Comparison of ENCODE assay signal across 8 cellular contexts in the genomic region with DNA sequence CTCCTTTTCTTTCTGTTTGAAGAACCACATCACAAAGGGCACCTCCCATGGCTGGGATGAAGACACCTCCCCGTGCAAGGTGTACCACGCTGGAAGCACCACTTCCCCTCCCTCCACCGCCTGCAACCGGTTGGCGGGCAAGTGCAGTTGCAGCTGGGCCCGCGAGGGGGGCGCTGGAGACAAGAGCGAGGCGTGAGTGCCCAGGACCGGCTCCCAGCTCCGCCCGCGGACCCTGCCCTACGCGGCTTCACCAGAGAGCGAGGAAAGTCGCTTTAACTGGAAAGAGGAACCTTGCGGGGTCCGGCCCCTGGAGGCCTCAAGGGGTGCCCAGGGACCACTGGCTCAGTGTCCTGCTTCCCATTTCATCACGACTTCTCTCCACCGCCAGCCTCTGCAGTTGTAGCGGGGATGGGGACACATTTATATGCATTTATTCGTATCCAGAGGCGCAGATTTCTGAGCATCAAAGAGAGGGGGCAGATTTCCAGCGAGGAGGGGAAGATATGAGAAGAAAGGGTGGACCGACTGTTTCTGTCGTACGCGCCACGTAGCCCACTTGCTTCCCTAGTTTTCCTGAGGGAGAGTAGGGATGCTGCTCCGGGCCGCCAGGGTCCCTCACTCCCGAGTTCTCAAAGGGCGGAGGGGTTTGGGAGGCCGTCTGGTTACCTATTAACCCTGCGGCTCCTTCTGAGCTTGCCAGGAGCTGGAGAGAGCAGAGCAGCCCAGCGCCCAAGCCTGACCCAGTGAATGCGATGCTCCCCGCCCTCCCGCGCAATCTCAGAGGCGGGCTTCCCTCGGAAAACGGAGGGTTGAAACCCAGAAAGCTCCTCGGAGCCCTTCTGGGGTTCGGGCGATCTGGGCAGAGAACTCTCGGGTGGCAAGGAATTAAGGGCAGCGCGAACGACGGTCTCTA. TPM values are rescaled to one million over a fixed set of nuclear protein-coding genes. Genes with fewer than 3 reads are reported as not detected.
DNase-seq lines count a peak whose midpoint lies in the region; ATAC-seq and TF ChIP-seq lines count a peak whose summit lies in the region.

No MANE protein-coding gene starts in this region.

- intact Hi-C loops in A673 (cut with micrococcal nuclease; ENCODE audit: unreplicated experiment) = no loop called here

- peak overlapping the region; percentile 37 for H3K4me3 ChIP-seq in A673 (ENCODE audit: low read depth, low read length, poor library complexity, severe bottlenecking)

- H3K9me3 ChIP-seq in A673 (ENCODE audit: low read depth, low read length, poor library complexity, severe bottlenecking) = no peaks in the 10 kb centered on the region

- peaks cover 10% of the 10 kb centered on the region for H3K4me1 ChIP-seq in A673 (ENCODE audit: insufficient read depth, low read length, poor library complexity, severe bottlenecking)

- POLR2A ChIA-PET in A673 (lab: Charles Lee; ENCODE audit: low non-redundant PET) = no interaction called here
- POLR2A ChIA-PET in activated CD4-positive, alpha-beta memory T cell treated with anti-CD3 and anti-CD28 coated beads, Interleukin-2, amount 10 ng/mL, durations not matched to agents 7 days and 5 days (lab: Charles Lee) = interaction anchor here (0.9 to 1.1 kb wide), 2 partner anchors 13 to 42 kb away, joined by 3 to 4 read pairs; partner anchors contain the start of gene MSANTD2

- H3K9me3 Mint-ChIP-seq in activated CD4-positive, alpha-beta memory T cell treated with anti-CD3 and anti-CD28 coated beads, Interleukin-2, amount 10 ng/mL, durations not matched to agents 7 days and 5 days = no peaks in the 10 kb centered on the region

- peak; percentile 88 for DNase-seq in A673 (ENCODE audit: low spot score)
- DNase-seq in NCI-H460 (ENCODE audit: extremely low read depth, low read depth) = peak; percentile 44
- DNase-seq in activated CD4-positive, alpha-beta memory T cell treated with anti-CD3 and anti-CD28 coated beads, Interleukin-2, amount 10 ng/mL, durations not matched to agents 7 days and 5 days = peak; percentile 73
- peak; percentile 43 for DNase-seq in effector CD8-positive, alpha-beta T cell (lab: John Stamatoyannopoulos, UW)
- peak; percentile 86 to 87 for DNase-seq in lung microvascular endothelial cell (ENCODE audit: low read depth in 2 of 2)
- DNase-seq in stimulated activated CD8-positive, alpha-beta memory T cell treated with anti-CD3 and anti-CD28 coated beads, Interleukin-2, amount 100 ng/mL, for 1 hour (ENCODE audit: low read depth in 2 of 2) = peak; percentile 28 to 37

- CTCF ChIA-PET in A673 (lab: Charles Lee) = interaction anchor here (0.7 to 1.6 kb wide), 6 partner anchors 12 to 114 kb away, joined by 3 to 19 read pairs (median 4); partner anchors contain the start of genes SIAE and SPA17
- CTCF ChIA-PET in activated CD4-positive, alpha-beta memory T cell treated with anti-CD3 and anti-CD28 coated beads, Interleukin-2, amount 10 ng/mL, durations not matched to agents 7 days and 5 days (lab: Charles Lee) = interaction anchor here (0.7 to 2.7 kb wide), 13 partner anchors 10 to 114 kb away, joined by 3 to 19 read pairs (median 4); partner anchors contain the start of genes NRGN, SIAE and SPA17

- peaks cover 23% of the 10 kb centered on the region for H3K4me1 Mint-ChIP-seq in activated CD4-positive, alpha-beta memory T cell treated with anti-CD3 and anti-CD28 coated beads, Interleukin-2, amount 10 ng/mL, durations not matched to agents 7 days and 5 days

- TF ChIP-seq CTCF in A673 (conservative IDR thresholded peaks at IDR 0.05; ENCODE audit: low read depth, low read length) = peak; percentile 94

- H3K27me3 ChIP-seq in A673 (replicated peaks; ENCODE audit: insufficient read depth, low read depth, low read length, poor library complexity) = no peaks in the 10 kb centered on the region

- BruUV-seq in A673 (replicated peaks; lab: Mats Ljungman, UMichigan) = no TSS peak

- no peaks in the 10 kb centered on the region for H3K36me3 ChIP-seq in A673 (ENCODE audit: insufficient read depth, low read length, poor library complexity, severe bottlenecking)

- no peak overlapping the region for H3K27ac ChIP-seq in A673 (ENCODE audit: low read depth, low read length, poor library complexity, severe bottlenecking)

- no peak overlapping the region for H3K27ac Mint-ChIP-seq in activated CD4-positive, alpha-beta memory T cell treated with anti-CD3 and anti-CD28 coated beads, Interleukin-2, amount 10 ng/mL, durations not matched to agents 7 days and 5 days

- no peaks in the 10 kb centered on the region for H3K36me3 Mint-ChIP-seq in activated CD4-positive, alpha-beta memory T cell treated with anti-CD3 and anti-CD28 coated beads, Interleukin-2, amount 10 ng/mL, durations not matched to agents 7 days and 5 days (ENCODE audit: low read depth)

- peak; percentile 59 for ATAC-seq in GM18502 (IDR thresholded peaks at IDR 0.05; ENCODE audit: poor library complexity, unreplicated experiment)
- ATAC-seq in HG02943 (IDR thresholded peaks at IDR 0.05; ENCODE audit: low read depth, unreplicated experiment) = peak; percentile 45

- peak overlapping the region; percentile 28 for H3K4me3 Mint-ChIP-seq in activated CD4-positive, alpha-beta memory T cell treated with anti-CD3 and anti-CD28 coated beads, Interleukin-2, amount 10 ng/mL, durations not matched to agents 7 days and 5 days

- peaks cover 57% of the 10 kb centered on the region for H3K27me3 Mint-ChIP-seq in activated CD4-positive, alpha-beta memory T cell treated with anti-CD3 and anti-CD28 coated beads, Interleukin-2, amount 10 ng/mL, durations not matched to agents 7 days and 5 days

RNA-seq across cellular contexts. Expression of gene ESAM, which starts 3.5 kb away (rescaled TPM):
- total RNA-seq in A673 (2021) (1.2 and 1.5 TPM in 2 replicates), lung microvascular endothelial cell (8.9 and 35.1 TPM in 2 replicates)
- 0.15 and 0.23 TPM in 2 replicates for total RNA-seq in NCI-H460 (2014; rRNA removed; shearing (Covaris generic))
- 0.17 TPM in 1 of 2 replicates, not detected in the other for polyA plus RNA-seq in NCI-H460 (2014; cell fraction: nucleus; rRNA removed)
- 1 to 10 TPM; 1.0 to 1.6 TPM for total RNA-seq in activated CD4-positive, alpha-beta memory T cell treated with anti-CD3 and anti-CD28 coated beads, Interleukin-2, amount 10 ng/mL, durations not matched to agents 7 days and 5 days

RNA-seq across cellular contexts. Expression of gene VSIG2, which starts 6.6 kb away (rescaled TPM):
- total RNA-seq in A673 (2021) (not detected in 2 replicates), lung microvascular endothelial cell (under 0.01 TPM in 1 of 2 replicates, not detected in the other)
- not detected in 2 replicates for total RNA-seq in NCI-H460 (2014; rRNA removed; shearing (Covaris generic))
- polyA plus RNA-seq in NCI-H460 (2014; cell fraction: nucleus; rRNA removed) = not detected in 2 replicates
- total RNA-seq in activated CD4-positive, alpha-beta memory T cell treated with anti-CD3 and anti-CD28 coated beads, Interleukin-2, amount 10 ng/mL, durations not matched to agents 7 days and 5 days = under 1 TPM; 0.38 to 0.55 TPM

RNA-seq across cellular contexts. Expression of gene NRGN, which starts 18.9 kb away (rescaled TPM):
- total RNA-seq in A673 (2021) (38.1 and 43.8 TPM in 2 replicates), lung microvascular endothelial cell (0.20 and 0.65 TPM in 2 replicates)
- not detected in 2 replicates for total RNA-seq in NCI-H460 (2014; rRNA removed; shearing (Covaris generic))
- 0.75 and 1.0 TPM in 2 replicates for polyA plus RNA-seq in NCI-H460 (2014; cell fraction: nucleus; rRNA removed)
- total RNA-seq in activated CD4-positive, alpha-beta memory T cell treated with anti-CD3 and anti-CD28 coated beads, Interleukin-2, amount 10 ng/mL, durations not matched to agents 7 days and 5 days = 1 to 10 TPM; 7.3 to 8.4 TPM

RNA-seq across cellular contexts. Expression of gene MSANTD2, which starts 41.6 kb away (rescaled TPM):
- total RNA-seq in A673 (2021) = 31.4 and 33.3 TPM in 2 replicates
- 5.1 and 8.0 TPM in 2 replicates for total RNA-seq in NCI-H460 (2014; rRNA removed; shearing (Covaris generic))
- polyA plus RNA-seq in NCI-H460 (2014; cell fraction: nucleus; rRNA removed) = 19.9 and 22.9 TPM in 2 replicates
- total RNA-seq in activated CD4-positive, alpha-beta memory T cell treated with anti-CD3 and anti-CD28 coated beads, Interleukin-2, amount 10 ng/mL, durations not matched to agents 7 days and 5 days = 10 to 100 TPM in 1 of 2 experiments, 1 to 10 TPM in 1; 9.4 to 10.4 TPM
- 3.9 and 5.6 TPM in 2 replicates for total RNA-seq in lung microvascular endothelial cell

Comparison
In these comparisons a context has a peak if more than half of its experiments do, and no peak if none do; other contexts are left out.
1. DNase-seq: peak in every context shown above with its lines; median percentile 88 in A673; 86 in lung microvascular endothelial cell; 73 in activated CD4-positive, alpha-beta memory T cell treated with anti-CD3 and anti-CD28 coated beads, Interleukin-2, amount 10 ng/mL, durations not matched to agents 7 days and 5 days; 44 in NCI-H460; 43 in effector CD8-positive, alpha-beta T cell; 32 in stimulated activated CD8-positive, alpha-beta memory T cell treated with anti-CD3 and anti-CD28 coated beads, Interleukin-2, amount 100 ng/mL, for 1 hour.